In the genomic region with DNA sequence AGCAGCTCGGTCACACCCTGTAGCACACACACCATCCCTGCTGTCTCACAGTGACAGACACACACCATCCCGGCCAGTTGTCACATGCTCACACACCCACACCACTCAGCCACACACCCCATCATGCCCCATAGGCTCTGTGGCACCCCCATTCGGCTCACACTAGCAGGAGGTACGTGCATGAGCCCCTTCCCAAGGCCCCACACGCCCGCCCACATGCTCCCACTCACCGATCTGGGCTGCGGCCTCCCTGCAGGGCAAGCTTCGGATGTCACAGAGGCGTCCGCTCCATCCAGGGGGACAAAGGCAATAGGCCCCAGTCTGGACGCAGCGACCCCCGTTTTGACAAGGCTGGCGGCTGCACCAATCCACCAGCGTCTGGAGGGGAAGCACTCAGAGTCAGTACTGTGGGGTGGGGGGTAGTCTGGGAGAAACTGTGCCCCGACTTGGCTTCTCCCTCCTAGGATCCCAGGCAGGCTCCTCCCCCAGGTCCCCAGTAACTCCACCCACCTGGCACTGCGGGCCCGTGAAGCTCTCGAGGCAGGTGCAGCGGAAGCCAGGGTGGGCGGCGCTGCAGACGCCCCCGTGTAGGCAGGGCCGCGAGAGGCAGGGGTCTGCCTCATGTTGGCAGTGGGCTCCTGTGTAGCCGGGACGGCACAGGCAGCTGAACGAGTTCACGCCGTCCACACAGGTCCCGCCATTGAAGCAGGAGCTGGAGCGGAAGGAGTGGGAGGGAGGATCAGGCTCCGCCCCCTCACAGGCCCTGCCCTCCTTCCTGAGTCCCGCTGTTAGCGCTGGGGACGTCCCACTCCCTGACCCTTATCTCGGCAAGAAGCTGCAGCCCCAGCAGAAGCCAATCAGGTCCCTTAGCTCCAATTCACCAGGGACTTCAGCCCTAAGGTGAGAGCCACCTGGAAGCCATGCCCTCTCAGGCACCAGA, we compare ENCODE assay signal across 10 cellular contexts. TPM values are rescaled to one million over a fixed set of nuclear protein-coding genes. Genes with fewer than 3 reads are reported as not detected.
DNase-seq lines count a peak whose midpoint lies in the region; ATAC-seq and TF ChIP-seq lines count a peak whose summit lies in the region.
"Had no signal": no experiment of that assay in that cellular context is flagged by ENCODE, and none has a peak within 500 bp of the region (broad histone marks: within the 10 kb centered on the region; RNA-seq: fewer than 3 reads in every experiment).

No MANE protein-coding gene starts in this region.

- no peak for TF ChIP-seq POLR2A in transverse colon (IDR thresholded peaks at IDR 0.05)

- H3K36me3 Mint-ChIP-seq in activated naive CD8-positive, alpha-beta T cell treated with anti-CD3 and anti-CD28 coated beads, Interleukin-2, amount 10 ng/mL, durations not matched to agents 7 days and 5 days = no peaks in the 10 kb centered on the region
- no peaks in the 10 kb centered on the region for H3K36me3 Mint-ChIP-seq in activated naive CD8-positive, alpha-beta T cell treated with anti-CD3 and anti-CD28 coated beads, Interleukin-2, amount 50 U/mL, for 24 hours (ENCODE audit: low read depth)
- no peaks in the 10 kb centered on the region for H3K36me3 Mint-ChIP-seq in activated naive CD4-positive, alpha-beta T cell treated with anti-CD3 and anti-CD28 coated beads, Interleukin-2, amount 10 ng/mL, durations not matched to agents 7 days and 5 days
- H3K36me3 Mint-ChIP-seq in naive thymus-derived CD8-positive, alpha-beta T cell = no peaks in the 10 kb centered on the region

- intact Hi-C loops in left ventricle myocardium superior (cut with micrococcal nuclease) (no loop called here), transverse colon (cut with DNase I; ENCODE audit: low total_unique reads) (no loop called here)

- no peak overlapping the region for H3K4me3 ChIP-seq in NT2/D1 (ENCODE audit: insufficient read length, low read depth)
- peak overlapping the region in 3 of 4 donors; percentile 19 to 43 (median 24) for H3K4me3 ChIP-seq in transverse colon

- H3K4me3 Mint-ChIP-seq in activated naive CD8-positive, alpha-beta T cell treated with anti-CD3 and anti-CD28 coated beads, Interleukin-2, amount 10 ng/mL, durations not matched to agents 7 days and 5 days = no peak overlapping the region
- no peak overlapping the region for H3K4me3 Mint-ChIP-seq in activated naive CD8-positive, alpha-beta T cell treated with anti-CD3 and anti-CD28 coated beads, Interleukin-2, amount 50 U/mL, for 24 hours
- no peak overlapping the region for H3K4me3 Mint-ChIP-seq in activated naive CD4-positive, alpha-beta T cell treated with anti-CD3 and anti-CD28 coated beads, Interleukin-2, amount 10 ng/mL, durations not matched to agents 7 days and 5 days
- peak overlapping the region in 2 of 10 donors; percentile 21 to 23 for H3K4me3 Mint-ChIP-seq in naive thymus-derived CD8-positive, alpha-beta T cell

- H3K4me1 Mint-ChIP-seq in activated naive CD8-positive, alpha-beta T cell treated with anti-CD3 and anti-CD28 coated beads, Interleukin-2, amount 10 ng/mL, durations not matched to agents 7 days and 5 days = peaks cover 7% of the 10 kb centered on the region
- H3K4me1 Mint-ChIP-seq in activated naive CD8-positive, alpha-beta T cell treated with anti-CD3 and anti-CD28 coated beads, Interleukin-2, amount 50 U/mL, for 24 hours = peaks cover 4% of the 10 kb centered on the region
- H3K4me1 Mint-ChIP-seq in activated naive CD4-positive, alpha-beta T cell treated with anti-CD3 and anti-CD28 coated beads, Interleukin-2, amount 10 ng/mL, durations not matched to agents 7 days and 5 days = peaks cover 6% of the 10 kb centered on the region
- H3K4me1 Mint-ChIP-seq in naive thymus-derived CD8-positive, alpha-beta T cell = peaks cover 4 to 7% (median 5%) of the 10 kb centered on the region in 4 donors

- no peak for DNase-seq in activated naive CD8-positive, alpha-beta T cell treated with anti-CD3 and anti-CD28 coated beads, Interleukin-2, amount 10 ng/mL, durations not matched to agents 7 days and 5 days
- DNase-seq in activated naive CD8-positive, alpha-beta T cell treated with anti-CD3 and anti-CD28 coated beads, Interleukin-2, amount 50 U/mL, for 24 hours = no peak
- no peak for DNase-seq in NT2/D1 (ENCODE audit: low read depth, low spot score)
- peak; percentile 53 for DNase-seq in left ventricle myocardium superior
- DNase-seq in transverse colon = peak; percentile 51
- no peak for DNase-seq in activated naive CD4-positive, alpha-beta T cell treated with anti-CD3 and anti-CD28 coated beads, Interleukin-2, amount 10 ng/mL, durations not matched to agents 7 days and 5 days
- no peak for DNase-seq in pons (ENCODE audit: low spot score)
- no peak for DNase-seq in naive thymus-derived CD8-positive, alpha-beta T cell
- DNase-seq: NCI-H446 treated with DMSO at 0.1 percent for 48 hours, substantia nigra had no signal

- H3K36me3 ChIP-seq in NT2/D1 (ENCODE audit: insufficient read depth, insufficient read length, low read length) (peaks cover 83% of the 10 kb centered on the region), transverse colon (no peaks in the 10 kb centered on the region)

- 75% methylated on average over 33 of the region's 39 CpGs; no CpG with 5 or more reads in 1 of the 2 donors for WGBS in transverse colon (ENCODE audit: low coverage in 1 of 2), 2 donors

- no peak for TF ChIP-seq CTCF in transverse colon (IDR thresholded peaks at IDR 0.05)

- H3K27me3 ChIP-seq in NT2/D1 (ENCODE audit: insufficient read depth, insufficient read length) = no peaks in the 10 kb centered on the region
- peaks cover 8% of the 10 kb centered on the region for H3K27me3 ChIP-seq in transverse colon

- in situ Hi-C loops in transverse colon (cut with MboI; ENCODE audit: low pct_ligation_motif_present in 1 of 4, low pct_unique_long_range_greater_than_20kb in 1 of 4, low sequenced_read_pairs in 3 of 4) = no loop called here

- POLR2A ChIA-PET in activated naive CD8-positive, alpha-beta T cell treated with anti-CD3 and anti-CD28 coated beads, Interleukin-2, amount 10 ng/mL, durations not matched to agents 7 days and 5 days (lab: Charles Lee) = no interaction called here
- POLR2A ChIA-PET in naive thymus-derived CD8-positive, alpha-beta T cell (lab: Charles Lee) = no interaction called here

- H3K27me3 Mint-ChIP-seq in activated naive CD8-positive, alpha-beta T cell treated with anti-CD3 and anti-CD28 coated beads, Interleukin-2, amount 10 ng/mL, durations not matched to agents 7 days and 5 days = peaks cover 7% of the 10 kb centered on the region
- peaks cover 14% of the 10 kb centered on the region for H3K27me3 Mint-ChIP-seq in activated naive CD8-positive, alpha-beta T cell treated with anti-CD3 and anti-CD28 coated beads, Interleukin-2, amount 50 U/mL, for 24 hours
- H3K27me3 Mint-ChIP-seq in activated naive CD4-positive, alpha-beta T cell treated with anti-CD3 and anti-CD28 coated beads, Interleukin-2, amount 10 ng/mL, durations not matched to agents 7 days and 5 days = peaks cover 30% of the 10 kb centered on the region
- peaks cover 0 to 12% (median 6%) of the 10 kb centered on the region in 5 donors for H3K27me3 Mint-ChIP-seq in naive thymus-derived CD8-positive, alpha-beta T cell

- CTCF ChIA-PET in activated naive CD4-positive, alpha-beta T cell treated with anti-CD3 and anti-CD28 coated beads, Interleukin-2, amount 10 ng/mL, durations not matched to agents 7 days and 5 days (lab: Charles Lee) = interaction anchor here (1.7 kb wide), 1 partner anchor 239 kb away, joined by 3 read pairs; no protein-coding TSS in a partner anchor

- H3K9ac ChIP-seq in NT2/D1 (ENCODE audit: insufficient read length, low read depth) = peak overlapping the region; percentile 32

- no peak for TF ChIP-seq EP300 in transverse colon (IDR thresholded peaks at IDR 0.05; ENCODE audit: low read depth)

- H3K27ac ChIP-seq in transverse colon = peak overlapping the region in 2 of 4 donors; percentile 37 to 38

- H3K4me1 ChIP-seq in NT2/D1 (ENCODE audit: insufficient read depth, insufficient read length) (peaks cover 19% of the 10 kb centered on the region), transverse colon (peaks cover 0 to 8% (median 6%) of the 10 kb centered on the region in 4 donors)

- peak overlapping the region; percentile 5 for H3K27ac Mint-ChIP-seq in activated naive CD8-positive, alpha-beta T cell treated with anti-CD3 and anti-CD28 coated beads, Interleukin-2, amount 10 ng/mL, durations not matched to agents 7 days and 5 days
- H3K27ac Mint-ChIP-seq in activated naive CD8-positive, alpha-beta T cell treated with anti-CD3 and anti-CD28 coated beads, Interleukin-2, amount 50 U/mL, for 24 hours = no peak overlapping the region
- no peak overlapping the region for H3K27ac Mint-ChIP-seq in activated naive CD4-positive, alpha-beta T cell treated with anti-CD3 and anti-CD28 coated beads, Interleukin-2, amount 10 ng/mL, durations not matched to agents 7 days and 5 days
- H3K27ac Mint-ChIP-seq in naive thymus-derived CD8-positive, alpha-beta T cell = no peak overlapping the region

- H3K9me3 Mint-ChIP-seq in activated naive CD8-positive, alpha-beta T cell treated with anti-CD3 and anti-CD28 coated beads, Interleukin-2, amount 10 ng/mL, durations not matched to agents 7 days and 5 days = no peaks in the 10 kb centered on the region
- H3K9me3 Mint-ChIP-seq in activated naive CD8-positive, alpha-beta T cell treated with anti-CD3 and anti-CD28 coated beads, Interleukin-2, amount 50 U/mL, for 24 hours = no peaks in the 10 kb centered on the region
- H3K9me3 Mint-ChIP-seq in activated naive CD4-positive, alpha-beta T cell treated with anti-CD3 and anti-CD28 coated beads, Interleukin-2, amount 10 ng/mL, durations not matched to agents 7 days and 5 days = no peaks in the 10 kb centered on the region
- H3K9me3 Mint-ChIP-seq in naive thymus-derived CD8-positive, alpha-beta T cell = no peaks in the 10 kb centered on the region

- H3K9me3 ChIP-seq in NT2/D1 (ENCODE audit: insufficient read depth, low read length) (no peaks in the 10 kb centered on the region), transverse colon (no peaks in the 10 kb centered on the region)

- ATAC-seq in activated naive CD8-positive, alpha-beta T cell treated with anti-CD3 and anti-CD28 coated beads, Interleukin-2, amount 10 ng/mL, durations not matched to agents 7 days and 5 days (ENCODE audit: low read depth) = no peak
- ATAC-seq in activated naive CD8-positive, alpha-beta T cell treated with anti-CD3 and anti-CD28 coated beads, Interleukin-2, amount 50 U/mL, for 24 hours = no peak
- ATAC-seq in left ventricle myocardium superior = peak; percentile 62
- no peak for ATAC-seq in naive thymus-derived CD8-positive, alpha-beta T cell

RNA-seq across cellular contexts. Expression of a gene that starts 20.1 kb away (rescaled TPM):
- total RNA-seq in activated naive CD8-positive, alpha-beta T cell treated with anti-CD3 and anti-CD28 coated beads, Interleukin-2, amount 10 ng/mL, durations not matched to agents 7 days and 5 days = under 1 TPM; 0.22 to 0.31 TPM
- total RNA-seq in left ventricle myocardium superior (22.8 TPM), transverse colon (10 to 100 TPM in 1 of 4 donors, 1 to 10 TPM in 3; 2.2 to 16.3 (median 4.7) TPM)
- under 1 TPM in 1 of 2 experiments, not detected in 1; 0.05 TPM for total RNA-seq in naive thymus-derived CD8-positive, alpha-beta T cell
- polyA plus RNA-seq in naive thymus-derived CD8-positive, alpha-beta T cell = not detected

RNA-seq across cellular contexts. Expression of a gene that starts 51.5 kb away (rescaled TPM):
- not detected for total RNA-seq in activated naive CD8-positive, alpha-beta T cell treated with anti-CD3 and anti-CD28 coated beads, Interleukin-2, amount 10 ng/mL, durations not matched to agents 7 days and 5 days
- not detected for total RNA-seq in left ventricle myocardium superior
- total RNA-seq in transverse colon = not detected
- total RNA-seq in naive thymus-derived CD8-positive, alpha-beta T cell = under 1 TPM in 1 of 2 experiments, not detected in 1; 0.65 TPM
- not detected for polyA plus RNA-seq in naive thymus-derived CD8-positive, alpha-beta T cell

Comparison
In these comparisons a context has a peak if more than half of its experiments do, and no peak if none do; other contexts are left out.
1. DNase-seq: peak in left ventricle myocardium superior (single experiment) and transverse colon (single experiment); none in activated naive CD8-positive, alpha-beta T cell treated with anti-CD3 and anti-CD28 coated beads, Interleukin-2, amount 10 ng/mL, durations not matched to agents 7 days and 5 days (single experiment), activated naive CD8-positive, alpha-beta T cell treated with anti-CD3 and anti-CD28 coated beads, Interleukin-2, amount 50 U/mL, for 24 hours (single experiment), NT2/D1 (single experiment), activated naive CD4-positive, alpha-beta T cell treated with anti-CD3 and anti-CD28 coated beads, Interleukin-2, amount 10 ng/mL, durations not matched to agents 7 days and 5 days (single experiment), pons (single experiment) and naive thymus-derived CD8-positive, alpha-beta T cell (0 of 10).